ENCODE assay signal across 30 cellular contexts in the genomic region with DNA sequence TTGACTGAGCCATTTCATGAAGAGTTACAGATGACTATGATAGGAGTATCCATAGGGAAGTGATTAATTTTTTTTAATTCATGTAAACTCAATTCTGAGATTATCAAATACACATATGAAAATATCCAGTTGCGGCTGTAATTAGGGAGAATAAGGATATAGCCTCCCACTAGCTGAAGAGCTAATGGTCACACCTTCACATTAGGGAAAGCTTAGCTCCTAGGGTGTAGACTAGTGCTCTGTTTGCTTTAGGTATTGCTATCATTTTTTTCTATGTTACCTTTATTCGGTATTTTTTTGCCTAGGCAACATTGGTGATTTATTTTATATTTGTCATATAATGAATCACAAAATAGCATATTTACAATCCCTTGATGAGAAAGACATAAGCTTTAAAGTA. TPM values are rescaled to one million over a fixed set of nuclear protein-coding genes. Genes with fewer than 3 reads are reported as not detected.
"Had no signal": no experiment of that assay in that cellular context is flagged by ENCODE, and none has a peak within 500 bp of the region (broad histone marks: within the 10 kb centered on the region; RNA-seq: fewer than 3 reads in every experiment).

No MANE protein-coding gene starts in this region.

- DNase-seq: activated CD4-positive, alpha-beta memory T cell treated with anti-CD3 and anti-CD28 coated beads, Interleukin-2, amount 10 ng/mL, durations not matched to agents 7 days and 5 days; activated CD4-positive, alpha-beta T cell treated with anti-CD3 and anti-CD28 coated beads, Interleukin-2, amount 10 ng/mL, durations not matched to agents 7 days and 5 days; activated CD4-positive, CD25-positive, alpha-beta regulatory T cell treated with anti-CD3 and anti-CD28 coated beads, Interleukin-2, amount 50 U/mL, for 72 hours; activated CD8-positive, alpha-beta memory T cell treated with anti-CD3 and anti-CD28 coated beads, Interleukin-2, amount 50 U/mL, for 48 hours; activated gamma-delta T cell; activated naive CD4-positive, alpha-beta T cell treated with anti-CD3 and anti-CD28 coated beads, Interleukin-2, amount 10 ng/mL, durations not matched to agents 7 days and 5 days; activated naive CD8-positive, alpha-beta T cell treated with anti-CD3 and anti-CD28 coated beads, Interleukin-2, amount 10 ng/mL, durations not matched to agents 7 days and 5 days; activated T-cell treated with anti-CD3 and anti-CD28 coated beads, Interleukin-2, amount 50 U/mL, for 24 hours; central memory CD4-positive, alpha-beta T cell; left lung; ovary; right lobe of liver; stimulated activated CD4-positive, alpha-beta T cell treated with anti-CD3 and anti-CD28 coated beads, Interleukin-1b, Interleukin-23, amount 100 ng/mL, for 48 hours; stimulated activated naive B cell treated with anti-CD40 and anti-IgM and Interleukin-4, amounts not matched to agents 10 μg/mL and 1 μg/mL and 100 μg/mL, for 72 hours; stomach; T-helper 2 cell; tibial artery; upper lobe of right lung had no signal

- H3K27me3 ChIP-seq: ascending aorta, brain microvascular endothelial cell, esophagus muscularis mucosa, left lung, neutrophil, ovary, right lobe of liver, stomach, suprapubic skin, tibial artery, upper lobe of right lung had no signal

- H3K4me3 ChIP-seq: ascending aorta, esophagus muscularis mucosa, left lung, lung, ovary, right lobe of liver, skin epidermis, stomach, suprapubic skin, tibial artery, upper lobe of right lung had no signal

- H3K36me3 Mint-ChIP-seq: activated naive CD4-positive, alpha-beta T cell treated with anti-CD3 and anti-CD28 coated beads, Interleukin-2, amount 10 ng/mL, durations not matched to agents 7 days and 5 days; activated naive CD8-positive, alpha-beta T cell treated with anti-CD3 and anti-CD28 coated beads, Interleukin-2, amount 10 ng/mL, durations not matched to agents 7 days and 5 days; stimulated activated naive B cell treated with anti-CD40 and anti-IgM and Interleukin-4, amounts not matched to agents 10 μg/mL and 1 μg/mL and 100 μg/mL, for 72 hours had no signal

- H3K27ac Mint-ChIP-seq: activated CD4-positive, alpha-beta memory T cell treated with anti-CD3 and anti-CD28 coated beads, Interleukin-2, amount 10 ng/mL, durations not matched to agents 7 days and 5 days; activated CD4-positive, alpha-beta T cell treated with anti-CD3 and anti-CD28 coated beads, Interleukin-2, amount 10 ng/mL, durations not matched to agents 7 days and 5 days; activated naive CD4-positive, alpha-beta T cell treated with anti-CD3 and anti-CD28 coated beads, Interleukin-2, amount 10 ng/mL, durations not matched to agents 7 days and 5 days; activated naive CD8-positive, alpha-beta T cell treated with anti-CD3 and anti-CD28 coated beads, Interleukin-2, amount 10 ng/mL, durations not matched to agents 7 days and 5 days; activated T-cell treated with anti-CD3 and anti-CD28 coated beads, Interleukin-2, amount 50 U/mL, for 24 hours; nephron; progenitor cell of endocrine pancreas; stimulated activated naive B cell treated with anti-CD40 and anti-IgM and Interleukin-4, amounts not matched to agents 10 μg/mL and 1 μg/mL and 100 μg/mL, for 72 hours had no signal

- H3K4me1 ChIP-seq: ascending aorta, esophagus muscularis mucosa, left lung, stomach, suprapubic skin, tibial artery, upper lobe of right lung had no signal

- H3K4me3 Mint-ChIP-seq: activated CD4-positive, alpha-beta memory T cell treated with anti-CD3 and anti-CD28 coated beads, Interleukin-2, amount 10 ng/mL, durations not matched to agents 7 days and 5 days; activated CD4-positive, alpha-beta T cell treated with anti-CD3 and anti-CD28 coated beads, Interleukin-2, amount 10 ng/mL, durations not matched to agents 7 days and 5 days; activated naive CD4-positive, alpha-beta T cell treated with anti-CD3 and anti-CD28 coated beads, Interleukin-2, amount 10 ng/mL, durations not matched to agents 7 days and 5 days; activated naive CD8-positive, alpha-beta T cell treated with anti-CD3 and anti-CD28 coated beads, Interleukin-2, amount 10 ng/mL, durations not matched to agents 7 days and 5 days; activated T-cell treated with anti-CD3 and anti-CD28 coated beads, Interleukin-2, amount 50 U/mL, for 24 hours; nephron; stimulated activated naive B cell treated with anti-CD40 and anti-IgM and Interleukin-4, amounts not matched to agents 10 μg/mL and 1 μg/mL and 100 μg/mL, for 72 hours had no signal

- H3K9me3 ChIP-seq: ascending aorta, esophagus muscularis mucosa, left lung, neutrophil, ovary, right lobe of liver, stomach, suprapubic skin, tibial artery, upper lobe of right lung had no signal

- FAIRE-seq: frontal cortex had no signal

- H3K9me3 Mint-ChIP-seq: activated CD4-positive, alpha-beta memory T cell treated with anti-CD3 and anti-CD28 coated beads, Interleukin-2, amount 10 ng/mL, durations not matched to agents 7 days and 5 days; activated naive CD4-positive, alpha-beta T cell treated with anti-CD3 and anti-CD28 coated beads, Interleukin-2, amount 10 ng/mL, durations not matched to agents 7 days and 5 days; activated naive CD8-positive, alpha-beta T cell treated with anti-CD3 and anti-CD28 coated beads, Interleukin-2, amount 10 ng/mL, durations not matched to agents 7 days and 5 days; activated T-cell treated with anti-CD3 and anti-CD28 coated beads, Interleukin-2, amount 50 U/mL, for 24 hours; nephron; stimulated activated naive B cell treated with anti-CD40 and anti-IgM and Interleukin-4, amounts not matched to agents 10 μg/mL and 1 μg/mL and 100 μg/mL, for 72 hours had no signal

- ATAC-seq: stimulated activated naive B cell treated with anti-CD40 and anti-IgM and Interleukin-4, amounts not matched to agents 10 μg/mL and 1 μg/mL and 100 μg/mL, for 72 hours; upper lobe of right lung had no signal

- H3K4me1 Mint-ChIP-seq: nephron had no signal

- H3K27me3 Mint-ChIP-seq: activated CD4-positive, alpha-beta memory T cell treated with anti-CD3 and anti-CD28 coated beads, Interleukin-2, amount 10 ng/mL, durations not matched to agents 7 days and 5 days; activated CD4-positive, alpha-beta T cell treated with anti-CD3 and anti-CD28 coated beads, Interleukin-2, amount 10 ng/mL, durations not matched to agents 7 days and 5 days; activated naive CD4-positive, alpha-beta T cell treated with anti-CD3 and anti-CD28 coated beads, Interleukin-2, amount 10 ng/mL, durations not matched to agents 7 days and 5 days; activated naive CD8-positive, alpha-beta T cell treated with anti-CD3 and anti-CD28 coated beads, Interleukin-2, amount 10 ng/mL, durations not matched to agents 7 days and 5 days; activated T-cell treated with anti-CD3 and anti-CD28 coated beads, Interleukin-2, amount 50 U/mL, for 24 hours; progenitor cell of endocrine pancreas; stimulated activated naive B cell treated with anti-CD40 and anti-IgM and Interleukin-4, amounts not matched to agents 10 μg/mL and 1 μg/mL and 100 μg/mL, for 72 hours had no signal

- H3K27ac ChIP-seq: ascending aorta, esophagus muscularis mucosa, left lung, neutrophil, ovary, right lobe of liver, skin epidermis, stomach, suprapubic skin, tibial artery, upper lobe of right lung had no signal

- H3K36me3 ChIP-seq: ascending aorta, brain microvascular endothelial cell, esophagus muscularis mucosa, left lung, neutrophil, ovary, right lobe of liver, stomach, suprapubic skin, tibial artery, upper lobe of right lung had no signal

RNA-seq across cellular contexts. Expression of a gene that starts 39.6 kb away (rescaled TPM):
- total RNA-seq: activated naive CD8-positive, alpha-beta T cell treated with anti-CD3 and anti-CD28 coated beads, Interleukin-2, amount 10 ng/mL, durations not matched to agents 7 days and 5 days; ascending aorta; esophagus muscularis mucosa; frontal cortex; mucosa of gallbladder; progenitor cell of endocrine pancreas; right lobe of liver had no signal
- polyA plus RNA-seq: endothelial cell of umbilical vein had no signal
